Comparison of ENCODE assay signal across 13 cellular contexts in genomic region chr20:38827770-38828281, GRCh38. TPM values are rescaled to one million over a fixed set of nuclear protein-coding genes. Genes with fewer than 3 reads are reported as not detected.
DNase-seq lines count a peak whose midpoint lies in the region; ATAC-seq lines count a peak whose summit lies in the region.
"Had no signal": no experiment of that assay in that cellular context is flagged by ENCODE, and none has a peak within 500 bp of the region (broad histone marks: within the 10 kb centered on the region; RNA-seq: fewer than 3 reads in every experiment).

No MANE protein-coding gene starts in this region.

- in situ Hi-C loops in GM23248 (cut with MboI) = no loop called here

- no peaks in the 10 kb centered on the region for H3K4me1 ChIP-seq in GM23248 (ENCODE audit: insufficient read depth)

- peak overlapping the region; percentile 89 for H3K27ac Mint-ChIP-seq in activated naive CD4-positive, alpha-beta T cell treated with anti-CD3 and anti-CD28 coated beads for 36 hours
- H3K27ac Mint-ChIP-seq in stimulated activated naive CD8-positive, alpha-beta T cell treated with anti-CD3 and anti-CD28 coated beads, Interleukin-15, amount 100 ng/mL, for 72 hours = peak overlapping the region; percentile 59 to 60

- no peaks in the 10 kb centered on the region for H3K9me3 ChIP-seq in GM23248 (ENCODE audit: low read depth)

- no peak overlapping the region for H3K27ac ChIP-seq in GM23248

- H3K36me3 ChIP-seq in GM23248 (ENCODE audit: low read depth) = no peaks in the 10 kb centered on the region

- peaks cover 38% of the 10 kb centered on the region for H3K36me3 Mint-ChIP-seq in activated naive CD4-positive, alpha-beta T cell treated with anti-CD3 and anti-CD28 coated beads for 36 hours (ENCODE audit: low read depth)

- no peaks in the 10 kb centered on the region for H3K27me3 Mint-ChIP-seq in activated naive CD4-positive, alpha-beta T cell treated with anti-CD3 and anti-CD28 coated beads for 36 hours (ENCODE audit: low read depth)
- no peaks in the 10 kb centered on the region for H3K27me3 Mint-ChIP-seq in stimulated activated naive CD8-positive, alpha-beta T cell treated with anti-CD3 and anti-CD28 coated beads, Interleukin-15, amount 100 ng/mL, for 72 hours

- no peaks in the 10 kb centered on the region for H3K79me2 ChIP-seq in GM23248 (ENCODE audit: insufficient read depth)

- peaks cover 27% of the 10 kb centered on the region for H3K27me3 ChIP-seq in GM23248 (replicated peaks; ENCODE audit: insufficient read depth)

- no peaks in the 10 kb centered on the region for H4K20me1 ChIP-seq in GM23248 (ENCODE audit: insufficient read depth)

- H3K9ac ChIP-seq in GM23248 = no peak overlapping the region

- H3K9me3 Mint-ChIP-seq in activated naive CD4-positive, alpha-beta T cell treated with anti-CD3 and anti-CD28 coated beads for 36 hours = no peaks in the 10 kb centered on the region
- H3K9me3 Mint-ChIP-seq in stimulated activated naive CD8-positive, alpha-beta T cell treated with anti-CD3 and anti-CD28 coated beads, Interleukin-15, amount 100 ng/mL, for 72 hours = peaks cover 0 to under 1% of the 10 kb centered on the region in 2 donors

- no peak overlapping the region for H3K4me3 Mint-ChIP-seq in activated naive CD4-positive, alpha-beta T cell treated with anti-CD3 and anti-CD28 coated beads for 36 hours
- H3K4me3 Mint-ChIP-seq in stimulated activated naive CD8-positive, alpha-beta T cell treated with anti-CD3 and anti-CD28 coated beads, Interleukin-15, amount 100 ng/mL, for 72 hours = peak overlapping the region; percentile 27 to 29

- no peak overlapping the region for H2AFZ ChIP-seq in GM23248

- peaks cover 74% of the 10 kb centered on the region for H3K4me1 Mint-ChIP-seq in activated naive CD4-positive, alpha-beta T cell treated with anti-CD3 and anti-CD28 coated beads for 36 hours (ENCODE audit: low read depth)
- peaks cover 80% of the 10 kb centered on the region for H3K4me1 Mint-ChIP-seq in stimulated activated naive CD8-positive, alpha-beta T cell treated with anti-CD3 and anti-CD28 coated beads, Interleukin-15, amount 100 ng/mL, for 72 hours

- peak; percentile 35 for ATAC-seq in stimulated activated naive CD8-positive, alpha-beta T cell treated with anti-CD3 and anti-CD28 coated beads, Interleukin-15, amount 100 ng/mL, for 72 hours

- intact Hi-C loops in activated naive CD4-positive, alpha-beta T cell treated with anti-CD3 and anti-CD28 coated beads for 36 hours (cut with micrococcal nuclease) = loop anchor here (1.0 kb wide), 2 partner anchors 14 to 45 kb away; no protein-coding TSS in a partner anchor

- CTCF ChIA-PET in activated naive CD4-positive, alpha-beta T cell treated with anti-CD3 and anti-CD28 coated beads for 36 hours (lab: Charles Lee) = no interaction called here

- no peak overlapping the region for H3K4me2 ChIP-seq in GM23248 (ENCODE audit: unreplicated experiment)

- H3K9me2 ChIP-seq in GM23248 (ENCODE audit: insufficient read depth) = no peaks in the 10 kb centered on the region

- WGBS in GM23248 (ENCODE audit: low coverage in 1 of 2, low lambda C conversion rate in 2 of 2, missing lambda C conversion rate in 2 of 2), 2 experiments = 52 to 60% methylated on average over 6 to 7 of the region's 7 CpGs

- peak; percentile 43 for DNase-seq in activated naive CD4-positive, alpha-beta T cell treated with anti-CD3 and anti-CD28 coated beads for 36 hours
- DNase-seq in activated naive CD4-positive, alpha-beta T cell treated with Interleukin-2 at 50 U/mL for 16 hours = no peak
- DNase-seq in activated CD8-positive, alpha-beta memory T cell treated with anti-CD3 and anti-CD28 coated beads, Interleukin-2, amount 50 U/mL, for 48 hours = peak; percentile 50
- DNase-seq in iris pigment epithelial cell (ENCODE audit: low read depth) (peak; percentile 13), pons (ENCODE audit: low spot score) (no peak), GM23248 (no peak), HUDEP-2 (lab: John Stamatoyannopoulos, UW; ENCODE audit: unreplicated experiment in 76 of 76) (no peak)
- DNase-seq in stimulated activated naive CD8-positive, alpha-beta T cell treated with anti-CD3 and anti-CD28 coated beads, Interleukin-15, amount 100 ng/mL, for 72 hours = no peak
- DNase-seq: DMS79 treated with DMSO at 0.1 percent for 48 hours, NCI-H1105, NCI-H446, T1000 had no signal

- no peaks in the 10 kb centered on the region for H3F3A ChIP-seq in GM23248 (ENCODE audit: insufficient read depth)

- H3K4me3 ChIP-seq in GM23248 = no peak overlapping the region

RNA-seq across cellular contexts. Expression of gene PPP1R16B, which starts 22.3 kb away (rescaled TPM):
- total RNA-seq in activated naive CD4-positive, alpha-beta T cell treated with anti-CD3 and anti-CD28 coated beads for 36 hours = 10 to 100 TPM; 38.1 to 40.0 TPM
- not detected in 2 replicates for total RNA-seq in GM23248 (2014; rRNA removed; shearing (Covaris generic))
- polyA plus RNA-seq in GM23248 (2016; fragmentation: Nextera tagmentation; extraction: Ambion mirVana) = 0.34 TPM in 1 of 2 replicates, not detected in the other
- total RNA-seq: osteoblast had no signal

Comparison
In these comparisons a context has a peak if more than half of its experiments do, and no peak if none do; other contexts are left out.
1. DNase-seq: peak in activated naive CD4-positive, alpha-beta T cell treated with anti-CD3 and anti-CD28 coated beads for 36 hours (single experiment), activated CD8-positive, alpha-beta memory T cell treated with anti-CD3 and anti-CD28 coated beads, Interleukin-2, amount 50 U/mL, for 48 hours (single experiment) and iris pigment epithelial cell (single experiment); none in activated naive CD4-positive, alpha-beta T cell treated with Interleukin-2 at 50 U/mL for 16 hours (single experiment), stimulated activated naive CD8-positive, alpha-beta T cell treated with anti-CD3 and anti-CD28 coated beads, Interleukin-15, amount 100 ng/mL, for 72 hours (0 of 2), pons (single experiment), GM23248 (single experiment) and HUDEP-2 (0 of 76).
2. RNA of gene PPP1R16B, which starts 22.3 kb away (total RNA-seq): 38.1 to 40.0 TPM in activated naive CD4-positive, alpha-beta T cell treated with anti-CD3 and anti-CD28 coated beads for 36 hours; not detected in GM23248; every median in the first group is over 10 times any median in the second.